ENCODE assay signal across 8 cellular contexts in genomic region chr22:49670610-49671330, GRCh38.
DNase-seq lines count a peak whose midpoint lies in the region; ATAC-seq lines count a peak whose summit lies in the region.

No MANE protein-coding gene starts in this region.

- no peaks in the 10 kb centered on the region for H3K9me3 Mint-ChIP-seq in activated T-cell treated with anti-CD3 and anti-CD28 coated beads, Interleukin-2, amount 50 U/mL, for 4 hours
- no peaks in the 10 kb centered on the region for H3K9me3 Mint-ChIP-seq in stimulated activated naive CD8-positive, alpha-beta T cell treated with anti-CD3 and anti-CD28 coated beads, Interleukin-15, amount 100 ng/mL, for 72 hours

- H3K36me3 Mint-ChIP-seq in activated T-cell treated with anti-CD3 and anti-CD28 coated beads, Interleukin-2, amount 50 U/mL, for 4 hours (ENCODE audit: insufficient read depth) = no peaks in the 10 kb centered on the region

- H3K27ac Mint-ChIP-seq in stimulated activated naive CD8-positive, alpha-beta T cell treated with anti-CD3 and anti-CD28 coated beads, Interleukin-15, amount 100 ng/mL, for 72 hours = no peak overlapping the region

- peak; percentile 73 to 75 for ATAC-seq in activated T-cell treated with anti-CD3 and anti-CD28 coated beads, Interleukin-2, amount 50 U/mL, for 4 hours
- ATAC-seq in stimulated activated naive CD8-positive, alpha-beta T cell treated with anti-CD3 and anti-CD28 coated beads, Interleukin-15, amount 100 ng/mL, for 72 hours = peak; percentile 78

- H3K4me3 Mint-ChIP-seq in activated T-cell treated with anti-CD3 and anti-CD28 coated beads, Interleukin-2, amount 50 U/mL, for 4 hours = peak overlapping the region; percentile 51
- peak overlapping the region; percentile 72 to 77 for H3K4me3 Mint-ChIP-seq in stimulated activated naive CD8-positive, alpha-beta T cell treated with anti-CD3 and anti-CD28 coated beads, Interleukin-15, amount 100 ng/mL, for 72 hours

- peak; percentile 7 for DNase-seq in DMS 273 (lab: John Stamatoyannopoulos, UW; ENCODE audit: unreplicated experiment)
- no peak for DNase-seq in DMS 273 treated with DMSO at 0.1 percent for 48 hours (lab: John Stamatoyannopoulos, UW)
- DNase-seq in activated T-cell treated with anti-CD3 and anti-CD28 coated beads, Interleukin-2, amount 50 U/mL, for 4 hours = peak; percentile 4
- DNase-seq in iPS-NIHi7 (ENCODE audit: extremely low spot score) = peak; percentile 71
- DNase-seq in stimulated activated naive CD8-positive, alpha-beta T cell treated with anti-CD3 and anti-CD28 coated beads, Interleukin-15, amount 100 ng/mL, for 72 hours = peak; percentile 18 to 28
- DNase-seq in NCI-H2107 treated with DMSO at 0.1 percent for 48 hours (lab: John Stamatoyannopoulos, UW; ENCODE audit: unreplicated experiment) = no peak
- no peak for DNase-seq in AG08395 (ENCODE audit: low spot score)
- no peak for DNase-seq in hepatic stellate cell (ENCODE audit: low spot score)

- H3K27me3 Mint-ChIP-seq in activated T-cell treated with anti-CD3 and anti-CD28 coated beads, Interleukin-2, amount 50 U/mL, for 4 hours (ENCODE audit: low read depth) = peaks cover 26% of the 10 kb centered on the region
- H3K27me3 Mint-ChIP-seq in stimulated activated naive CD8-positive, alpha-beta T cell treated with anti-CD3 and anti-CD28 coated beads, Interleukin-15, amount 100 ng/mL, for 72 hours = peaks cover 41% of the 10 kb centered on the region

- peaks cover 31% of the 10 kb centered on the region for H3K4me1 Mint-ChIP-seq in activated T-cell treated with anti-CD3 and anti-CD28 coated beads, Interleukin-2, amount 50 U/mL, for 4 hours (ENCODE audit: low read depth)
- peaks cover 41% of the 10 kb centered on the region for H3K4me1 Mint-ChIP-seq in stimulated activated naive CD8-positive, alpha-beta T cell treated with anti-CD3 and anti-CD28 coated beads, Interleukin-15, amount 100 ng/mL, for 72 hours

Comparison
In these comparisons a context has a peak if more than half of its experiments do, and no peak if none do; other contexts are left out.
1. DNase-seq: peak in DMS 273 (single experiment), activated T-cell treated with anti-CD3 and anti-CD28 coated beads, Interleukin-2, amount 50 U/mL, for 4 hours (single experiment), iPS-NIHi7 (single experiment) and stimulated activated naive CD8-positive, alpha-beta T cell treated with anti-CD3 and anti-CD28 coated beads, Interleukin-15, amount 100 ng/mL, for 72 hours (2 of 2); none in DMS 273 treated with DMSO at 0.1 percent for 48 hours (single experiment), NCI-H2107 treated with DMSO at 0.1 percent for 48 hours (single experiment), AG08395 (single experiment) and hepatic stellate cell (single experiment).